Comparison of ENCODE assay signal across 24 cellular contexts in the genomic region with DNA sequence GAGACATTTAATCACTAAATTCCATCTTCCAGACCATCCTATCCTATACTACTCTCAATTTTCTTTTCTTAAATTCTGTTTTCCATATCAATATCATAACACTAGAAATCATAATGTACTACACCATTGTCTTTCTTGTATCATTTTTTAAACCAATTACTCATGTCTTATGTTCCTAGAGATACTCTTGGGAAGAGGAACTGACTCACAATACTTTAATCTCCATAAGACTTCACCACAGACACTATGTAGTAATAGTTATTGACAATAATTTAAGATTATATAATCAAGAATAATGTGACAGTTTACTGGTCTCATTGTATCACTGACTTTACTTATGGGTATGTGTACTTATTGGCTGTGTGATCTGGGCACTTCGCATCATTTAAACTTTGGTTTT. TPM values are rescaled to one million over a fixed set of nuclear protein-coding genes. Genes with fewer than 3 reads are reported as not detected.
"Had no signal": no experiment of that assay in that cellular context is flagged by ENCODE, and none has a peak within 500 bp of the region (broad histone marks: within the 10 kb centered on the region; RNA-seq: fewer than 3 reads in every experiment).

No MANE protein-coding gene starts in this region.

- H3K4me3 ChIP-seq: dorsolateral prefrontal cortex, esophagus squamous epithelium, gastrocnemius medialis, lung, right lobe of liver, smooth muscle cell, thyroid gland, vagina had no signal

- FAIRE-seq: kidney had no signal

- H3K4me2 ChIP-seq: smooth muscle cell had no signal

- DNase-seq: cortex of kidney; dorsolateral prefrontal cortex; effector CD4-positive, alpha-beta T cell; erythroblast; esophagus squamous epithelium; gastrocnemius medialis; head of caudate nucleus; kidney; right lobe of liver; stimulated activated CD4-positive, alpha-beta T cell treated with anti-CD3 and anti-CD28 coated beads, Interleukin-12 subunit alpha, Interleukin-12 subunit beta, amount 100 ng/mL, for 4 hours; stimulated activated CD4-positive, alpha-beta T cell treated with anti-CD3 and anti-CD28 coated beads, Interleukin-1b, Interleukin-23, amount 100 ng/mL, for 48 hours; stimulated activated CD4-positive, alpha-beta T cell treated with anti-CD3 and anti-CD28 coated beads, Interleukin-4, amount 100 ng/mL, for 1 hour; stimulated activated CD8-positive, alpha-beta memory T cell treated with anti-CD3 and anti-CD28 coated beads, Interleukin-4, amount 100 ng/mL, for 48 hours; stimulated activated naive CD4-positive, alpha-beta T cell; stimulated activated naive CD8-positive, alpha-beta T cell treated with anti-CD3 and anti-CD28 coated beads, Interleukin-15, amount 100 ng/mL, for 72 hours; thyroid gland; trophoblast cell had no signal

- H2AFZ ChIP-seq: parathyroid adenoma had no signal

- H3K9ac ChIP-seq: parathyroid adenoma had no signal

- H3K27me3 ChIP-seq: esophagus squamous epithelium, gastrocnemius medialis, neutrophil, right lobe of liver, thyroid gland, vagina had no signal

- H3K9me3 ChIP-seq: esophagus squamous epithelium, gastrocnemius medialis, neutrophil, right lobe of liver, thyroid gland, vagina had no signal

- H3K27ac ChIP-seq: dorsolateral prefrontal cortex, esophagus squamous epithelium, neutrophil, parathyroid adenoma, right lobe of liver, thyroid gland, vagina had no signal

RNA-seq across cellular contexts. Expression of a gene that starts 43.8 kb away (rescaled TPM):
- total RNA-seq: mononuclear cell had no signal

RNA-seq across cellular contexts. Expression of a gene that starts 47.9 kb away (rescaled TPM):
- polyA plus RNA-seq: liver had no signal
